In genomic region chr7:4682621-4683042, GRCh38 we compare ENCODE assay signal across 8 cellular contexts. TPM values are rescaled to one million over a fixed set of nuclear protein-coding genes. Genes with fewer than 3 reads are reported as not detected.
DNase-seq lines count a peak whose midpoint lies in the region; ATAC-seq and TF ChIP-seq lines count a peak whose summit lies in the region.

No MANE protein-coding gene starts in this region.

- intact Hi-C loops in CD14-positive monocyte (cut with micrococcal nuclease) = loop anchor here (5.0 kb wide), 3 partner anchors 45 to 70 kb away; no protein-coding TSS in a partner anchor

- H3K4me3 Mint-ChIP-seq in CD14-positive monocyte (peak overlapping the region; percentile 84 to 86), T-cell (peak overlapping the region; percentile 95 to 97 (median 96))

- ATAC-seq in GM19328 (IDR thresholded peaks at IDR 0.05; ENCODE audit: unreplicated experiment) (peak; percentile 32), HG03354 (IDR thresholded peaks at IDR 0.05; ENCODE audit: poor library complexity, severe bottlenecking, unreplicated experiment) (peak; percentile 40), T-cell (replicated peaks in 1 of 4) (peak; percentile 12 to 40 (median 26))

- POLR2A ChIA-PET in T-cell (lab: Charles Lee) = no interaction called here

- H3K27me3 ChIP-seq in brain microvascular endothelial cell (replicated peaks) (no peaks in the 10 kb centered on the region), kidney epithelial cell (ENCODE audit: control insufficient read depth, insufficient read depth, low read length) (no peaks in the 10 kb centered on the region)

- DNase-seq in CD14-positive monocyte (ENCODE audit: low spot score) (peak; percentile 50), T-cell (peak in 24 of 34 experiments; percentile 9 to 46 (median 24)), brain microvascular endothelial cell (no peak), kidney epithelial cell (ENCODE audit: low read depth) (no peak), GDM1 (lab: John Stamatoyannopoulos, UW) (no peak)
- peak; percentile 20 to 29 for DNase-seq in stimulated activated CD4-positive, alpha-beta T cell treated with anti-CD3 and anti-CD28 coated beads, Interleukin-4, amount 100 ng/mL, for 4 hours

- in situ Hi-C loops in brain microvascular endothelial cell (cut with HindIII; ENCODE audit: low pct_ligation_motif_present, low sequenced_read_pairs) = no loop called here

- H3K27ac Mint-ChIP-seq in CD14-positive monocyte (peak overlapping the region in 6 of 7 donors; percentile 32 to 91 (median 71)), T-cell (peak overlapping the region in 1 of 2 donors; percentile 97)

- no peak for TF ChIP-seq CTCF in CD14-positive monocyte (IDR thresholded peaks at IDR 0.05)
- peak; percentile 35 for TF ChIP-seq CTCF in brain microvascular endothelial cell (IDR thresholded peaks at IDR 0.05; ENCODE audit: low read depth, low read length, missing control alignments)
- peak; percentile 7 for TF ChIP-seq CTCF in kidney epithelial cell (IDR thresholded peaks at IDR 0.05; ENCODE audit: insufficient read depth, low read length, poor library complexity, severe bottlenecking)

- CTCF ChIA-PET in T-cell (lab: Charles Lee) = interaction anchor here (1.8 to 2.0 kb wide), 2 partner anchors 41 to 71 kb away, joined by 3 to 7 read pairs; no protein-coding TSS in a partner anchor

- H3K27ac ChIP-seq in brain microvascular endothelial cell = peak overlapping the region; percentile 90

- peaks cover 0 to 7% (median 4%) of the 10 kb centered on the region in 7 donors for H3K9me3 Mint-ChIP-seq in CD14-positive monocyte
- H3K9me3 Mint-ChIP-seq in T-cell = no peaks in the 10 kb centered on the region

- peak overlapping the region; percentile 83 for H3K4me3 ChIP-seq in brain microvascular endothelial cell (ENCODE audit: low read depth, low read length)
- H3K4me3 ChIP-seq in kidney epithelial cell (ENCODE audit: low read depth, low read length) = peak overlapping the region; percentile 65

- H3K36me3 ChIP-seq in brain microvascular endothelial cell (replicated peaks) (no peaks in the 10 kb centered on the region), kidney epithelial cell (ENCODE audit: control insufficient read depth, insufficient read depth, low read length) (peaks cover 2% of the 10 kb centered on the region)

- peaks cover 4 to 22% of the 10 kb centered on the region in 2 donors for H3K36me3 Mint-ChIP-seq in CD14-positive monocyte
- H3K36me3 Mint-ChIP-seq in T-cell = peaks cover 14% of the 10 kb centered on the region

- peaks cover 40% of the 10 kb centered on the region for H3K4me1 Mint-ChIP-seq in CD14-positive monocyte
- peaks cover 35 to 44% (median 40%) of the 10 kb centered on the region in 3 donors for H3K4me1 Mint-ChIP-seq in T-cell

- H3K27me3 Mint-ChIP-seq in CD14-positive monocyte (ENCODE audit: low read depth in 3 of 3) = peaks cover 0 to 4% (median 0%) of the 10 kb centered on the region in 3 donors
- H3K27me3 Mint-ChIP-seq in T-cell = no peaks in the 10 kb centered on the region

RNA-seq across cellular contexts. Expression of gene FOXK1, which starts 0.5 kb away (rescaled TPM):
- polyA plus RNA-seq in CD14-positive monocyte = under 1 TPM; 0.33 to 0.76 TPM
- 10 to 100 TPM; 63.9 to 79.7 (median 74.2) TPM for total RNA-seq in T-cell
- total RNA-seq in kidney epithelial cell = 48.2 and 61.3 TPM in 2 replicates

Comparison
In these comparisons a context has a peak if more than half of its experiments do, and no peak if none do; other contexts are left out.
1. DNase-seq: peak in CD14-positive monocyte (single experiment), T-cell (24 of 34) and stimulated activated CD4-positive, alpha-beta T cell treated with anti-CD3 and anti-CD28 coated beads, Interleukin-4, amount 100 ng/mL, for 4 hours (2 of 2); none in brain microvascular endothelial cell (single experiment), kidney epithelial cell (single experiment) and GDM1 (single experiment).
2. Peak in every context shown above with its lines, with median percentiles within 50 percentile points of each other: ATAC-seq.